ENCODE assay signal across 1 cellular context in genomic region chr20:38283236-38283635, GRCh38.
TF ChIP-seq lines count a peak whose summit lies in the region.

No MANE protein-coding gene starts in this region.

TF ChIP-seq in K562, 482 proteins besides CTCF, POLR2A, EP300 and RAD21 (continued from another document):
- TF ChIP-seq, protein P1, sequence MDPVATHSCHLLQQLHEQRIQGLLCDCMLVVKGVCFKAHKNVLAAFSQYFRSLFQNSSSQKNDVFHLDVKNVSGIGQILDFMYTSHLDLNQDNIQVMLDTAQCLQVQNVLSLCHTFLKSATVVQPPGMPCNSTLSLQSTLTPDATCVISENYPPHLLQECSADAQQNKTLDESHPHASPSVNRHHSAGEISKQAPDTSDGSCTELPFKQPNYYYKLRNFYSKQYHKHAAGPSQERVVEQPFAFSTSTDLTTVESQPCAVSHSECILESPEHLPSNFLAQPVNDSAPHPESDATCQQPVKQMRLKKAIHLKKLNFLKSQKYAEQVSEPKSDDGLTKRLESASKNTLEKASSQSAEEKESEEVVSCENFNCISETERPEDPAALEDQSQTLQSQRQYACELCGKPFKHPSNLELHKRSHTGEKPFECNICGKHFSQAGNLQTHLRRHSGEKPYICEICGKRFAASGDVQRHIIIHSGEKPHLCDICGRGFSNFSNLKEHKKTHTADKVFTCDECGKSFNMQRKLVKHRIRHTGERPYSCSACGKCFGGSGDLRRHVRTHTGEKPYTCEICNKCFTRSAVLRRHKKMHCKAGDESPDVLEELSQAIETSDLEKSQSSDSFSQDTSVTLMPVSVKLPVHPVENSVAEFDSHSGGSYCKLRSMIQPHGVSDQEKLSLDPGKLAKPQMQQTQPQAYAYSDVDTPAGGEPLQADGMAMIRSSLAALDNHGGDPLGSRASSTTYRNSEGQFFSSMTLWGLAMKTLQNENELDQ (CRISPR knock-in tag; IDR thresholded peaks at IDR 0.05; ENCODE audit: borderline replicate concordance) = no peak
- TF ChIP-seq ARID3B (CRISPR knock-in tag; IDR thresholded peaks at IDR 0.05; ENCODE audit: borderline replicate concordance) (no peak), HDAC1 (IDR thresholded peaks at IDR 0.05) (no peak), ILK (tag; IDR thresholded peaks at IDR 0.05; ENCODE audit: borderline replicate concordance, low read depth) (no peak)
TF ChIP-seq in K562: peak in this region for 2.
